25 cellular contexts compared by ENCODE assay signal in genomic region chr7:500521-501420, GRCh38. TPM values are rescaled to one million over a fixed set of nuclear protein-coding genes. Genes with fewer than 3 reads are reported as not detected.
DNase-seq lines count a peak whose midpoint lies in the region; ATAC-seq, FAIRE-seq and TF ChIP-seq lines count a peak whose summit lies in the region.
"Had no signal": no experiment of that assay in that cellular context is flagged by ENCODE, and none has a peak within 500 bp of the region (broad histone marks: within the 10 kb centered on the region; RNA-seq: fewer than 3 reads in every experiment).

No MANE protein-coding gene starts in this region.

- no peak for TF ChIP-seq EP300 in HepG2 (IDR thresholded peaks at IDR 0.05; ENCODE audit: low read depth in 2 of 2, low read length in 2 of 2)
- no peak for TF ChIP-seq EP300 in HepG2 (CRISPR knock-in tag; IDR thresholded peaks at IDR 0.05; ENCODE audit: borderline replicate concordance)

- WGBS in HepG2 (ENCODE audit: low lambda C conversion rate), result 87% methylated on average over 29 of the region's 35 CpGs
- 92 to 95% (median 94%) methylated on average over 35 of the region's 35 CpGs for WGBS in psoas muscle, 3 donors

- in situ Hi-C loops in HepG2 (cut with HindIII; ENCODE audit: extremely low pct_ligation_motif_present, low pct_unique_long_range_greater_than_20kb), result no loop called here

- no peaks in the 10 kb centered on the region for H3F3A ChIP-seq in PC-3 (ENCODE audit: low read length, unreplicated experiment)

- DNase-seq in RWPE2 (ENCODE audit: low spot score) (peak; percentile 59), coronary artery (ENCODE audit: low spot score) (peak; percentile 71), HepG2 (ENCODE audit: low spot score) (no peak), psoas muscle (peak; percentile 10 to 33), PC-3 (no peak), NCI-H1105 treated with DMSO at 0.1 percent for 48 hours (lab: John Stamatoyannopoulos, UW) (no peak), GM19238 (ENCODE audit: insufficient read length, low spot score) (no peak)
- DNase-seq in activated CD8-positive, alpha-beta memory T cell treated with anti-CD3 and anti-CD28 coated beads for 24 hours, result no peak
- DNase-seq: activated CD4-positive, alpha-beta T cell treated with anti-CD3 and anti-CD28 coated beads for 36 hours; activated CD8-positive, alpha-beta T cell treated with anti-CD3 and anti-CD28 coated beads, Interleukin-2, amount 10 ng/mL, durations not matched to agents 7 days and 5 days; activated gamma-delta T cell; activated naive CD8-positive, alpha-beta T cell treated with anti-CD3 and anti-CD28 coated beads, Interleukin-2, amount 50 U/mL, for 24 hours; activated T-cell treated with anti-CD3 and anti-CD28 coated beads for 4 hours; C1 segment of cervical spinal cord; mesenchymal stem cell; NCI-H146; NCI-H2107; NCI-H446; NCI-H82; occipital lobe; stimulated activated CD4-positive, alpha-beta T cell treated with anti-CD3 and anti-CD28 coated beads, Interleukin-2, amount 100 ng/mL, for 48 hours had no signal

- TF ChIP-seq POLR2A in HepG2 (IDR thresholded peaks at IDR 0.05; ENCODE audit: insufficient read depth in 1 of 2, low read depth in 2 of 2, low read length in 2 of 2), result no peak

- H3K9ac ChIP-seq in HepG2 (ENCODE audit: insufficient read depth, low read depth, low read length) (no peak overlapping the region), PC-3 (ENCODE audit: low read length) (no peak overlapping the region)

- POLR2A ChIA-PET in HepG2 (lab: Yijun Ruan, JAX) (no interaction called here), PC-3 (lab: Charles Lee; ENCODE audit: unreplicated experiment) (no interaction called here)

- no peak for TF ChIP-seq CTCF in RWPE2 (IDR thresholded peaks at IDR 0.05; ENCODE audit: poor library complexity, severe bottlenecking)
- TF ChIP-seq CTCF in coronary artery (IDR thresholded peaks at IDR 0.05), result no peak
- TF ChIP-seq CTCF in HepG2 (CRISPR knock-in tag; IDR thresholded peaks at IDR 0.05), result no peak
- no peak for TF ChIP-seq CTCF in psoas muscle (IDR thresholded peaks at IDR 0.05)
- TF ChIP-seq CTCF in PC-3 (conservative IDR thresholded peaks at IDR 0.05; ENCODE audit: low read depth, low read length), result no peak

- no peak for FAIRE-seq in HepG2 (lab: Jason Lieb, UNC)
- FAIRE-seq: endothelial cell of umbilical vein, GM18507, keratinocyte had no signal

- H3K9me2 ChIP-seq in PC-3 (replicated peaks; ENCODE audit: low read length), result no peaks in the 10 kb centered on the region

- H4K20me1 ChIP-seq in HepG2 (ENCODE audit: insufficient read depth, low read length) (peaks cover 5% of the 10 kb centered on the region; the same call in 1 of the 2 replicates), PC-3 (ENCODE audit: low read length) (no peaks in the 10 kb centered on the region)

- intact Hi-C loops in HepG2 (cut with micrococcal nuclease; ENCODE audit: unreplicated experiment), result loop anchor here (5.0 kb wide), 1 partner anchor 63 kb away; no protein-coding TSS in a partner anchor
- intact Hi-C loops in psoas muscle (cut with DNase I), result no loop called here
- intact Hi-C loops in PC-3 (cut with micrococcal nuclease), result no loop called here

- H3K27ac ChIP-seq in RWPE2 (ENCODE audit: poor library complexity, severe bottlenecking), result no peak overlapping the region
- peak overlapping the region in 1 of 2 donors; percentile 84 for H3K27ac ChIP-seq in coronary artery
- H3K27ac ChIP-seq in HepG2 (ENCODE audit: extremely low read length, insufficient read depth, low read length), result no peak overlapping the region
- H3K27ac ChIP-seq in psoas muscle, result no peak overlapping the region
- H3K27ac ChIP-seq in PC-3 (ENCODE audit: low read length), result no peak overlapping the region

- H3K36me3 ChIP-seq in RWPE2 (ENCODE audit: low read depth), result peaks cover 80% of the 10 kb centered on the region
- H3K36me3 ChIP-seq in HepG2 (replicated peaks in 1 of 2; ENCODE audit: control insufficient read depth in 1 of 2, insufficient read depth in 2 of 2, low read length in 2 of 2), result no peaks in the 10 kb centered on the region
- peaks cover 4 to 77% of the 10 kb centered on the region in 2 donors for H3K36me3 ChIP-seq in psoas muscle (ENCODE audit: insufficient read depth in 1 of 2, low read depth in 1 of 2)
- H3K36me3 ChIP-seq in PC-3 (ENCODE audit: low read depth, low read length), result no peaks in the 10 kb centered on the region; the same call in 1 of the 2 replicates

- no peaks in the 10 kb centered on the region for H3K79me2 ChIP-seq in HepG2 (ENCODE audit: insufficient read depth, low read length)
- H3K79me2 ChIP-seq in PC-3 (ENCODE audit: low read length), result no peaks in the 10 kb centered on the region

- H3K9me3 ChIP-seq in RWPE2 (ENCODE audit: severe bottlenecking) (no peaks in the 10 kb centered on the region), HepG2 (ENCODE audit: low read length) (no peaks in the 10 kb centered on the region), psoas muscle (no peaks in the 10 kb centered on the region), PC-3 (ENCODE audit: low read length) (no peaks in the 10 kb centered on the region)

- no TSS peak for BruUV-seq in HepG2 (replicated peaks; lab: Mats Ljungman, UMichigan)
- no TSS peak for BruUV-seq in PC-3 (replicated peaks; lab: Mats Ljungman, UMichigan)

- no peak for TF ChIP-seq RAD21 in HepG2 (CRISPR knock-in tag; IDR thresholded peaks at IDR 0.05)

- CTCF ChIA-PET in HepG2 (lab: Yijun Ruan, JAX; ENCODE audit: low intra/inter-chr PET ratio, low total read pairs) (no interaction called here), PC-3 (lab: Charles Lee) (no interaction called here)

- no peaks in the 10 kb centered on the region for H3K27me3 ChIP-seq in RWPE2 (ENCODE audit: insufficient read depth, poor library complexity, severe bottlenecking)
- no peaks in the 10 kb centered on the region for H3K27me3 ChIP-seq in HepG2 (ENCODE audit: control insufficient read depth in 1 of 2, insufficient read depth in 2 of 2, low read length in 2 of 2)
- no peaks in the 10 kb centered on the region for H3K27me3 ChIP-seq in psoas muscle (ENCODE audit: insufficient read depth in 3 of 3, low read length in 2 of 3)
- no peaks in the 10 kb centered on the region for H3K27me3 ChIP-seq in PC-3 (ENCODE audit: low read length)

- H2AFZ ChIP-seq in HepG2 (ENCODE audit: low read length), result no peak overlapping the region
- no peak overlapping the region for H2AFZ ChIP-seq in PC-3 (ENCODE audit: low read length)

- H3K4me3 ChIP-seq in RWPE2 (ENCODE audit: severe bottlenecking), result no peak overlapping the region
- no peak overlapping the region for H3K4me3 ChIP-seq in coronary artery
- H3K4me3 ChIP-seq in HepG2 (replicated peaks in 1 of 3; ENCODE audit: insufficient read depth in 1 of 3, low read depth in 2 of 3, low read length in 3 of 3), result no peak overlapping the region
- H3K4me3 ChIP-seq in psoas muscle, result no peak overlapping the region
- no peak overlapping the region for H3K4me3 ChIP-seq in PC-3 (ENCODE audit: low read length)

- H3K4me2 ChIP-seq in HepG2 (ENCODE audit: low read depth, low read length), result no peak overlapping the region
- H3K4me2 ChIP-seq in PC-3 (ENCODE audit: low read length), result no peak overlapping the region

- ATAC-seq in RWPE2 (ENCODE audit: low read depth), result no peak
- ATAC-seq in HepG2, result no peak
- ATAC-seq in psoas muscle, result no peak
- ATAC-seq in PC-3, result no peak
- ATAC-seq: activated CD4-positive, alpha-beta T cell treated with anti-CD3 and anti-CD28 coated beads for 36 hours; activated CD8-positive, alpha-beta T cell treated with anti-CD3 and anti-CD28 coated beads, Interleukin-2, amount 10 ng/mL, durations not matched to agents 7 days and 5 days; activated naive CD8-positive, alpha-beta T cell treated with anti-CD3 and anti-CD28 coated beads, Interleukin-2, amount 50 U/mL, for 24 hours had no signal

- H3K4me1 ChIP-seq in RWPE2 (ENCODE audit: insufficient read depth, poor library complexity, severe bottlenecking), result peaks cover 7% of the 10 kb centered on the region
- peaks cover 38% of the 10 kb centered on the region for H3K4me1 ChIP-seq in HepG2 (ENCODE audit: insufficient read depth, low read length)
- H3K4me1 ChIP-seq in psoas muscle, result peaks cover 14% of the 10 kb centered on the region
- no peaks in the 10 kb centered on the region for H3K4me1 ChIP-seq in PC-3 (ENCODE audit: insufficient read depth, low read length)

RNA-seq across cellular contexts. Expression of gene PDGFA, which starts 18.9 kb away (rescaled TPM):
- total RNA-seq in HepG2 (2016; rRNA removed; fragmentation: Illumina TruSeq; extraction: Trizol), result 0.80 and 1.5 TPM in 2 replicates
- 1.1 and 1.6 TPM in 2 replicates for total RNA-seq in HepG2 (2016; cell fraction: cytosol; rRNA removed; fragmentation: Illumina TruSeq; extraction: Trizol; ENCODE audit: low read depth)
- total RNA-seq in HepG2 (2016; cell fraction: insoluble cytoplasmic fraction; rRNA removed; fragmentation: Illumina TruSeq; extraction: Trizol), result 1.0 and 1.8 TPM in 2 replicates
- 2.6 and 3.0 TPM in 2 replicates for total RNA-seq in HepG2 (2016; cell fraction: membrane; rRNA removed; fragmentation: Illumina TruSeq; extraction: Trizol)
- 1.3 and 1.4 TPM in 2 replicates for total RNA-seq in HepG2 (2016; cell fraction: nucleus; rRNA removed; fragmentation: Illumina TruSeq; extraction: Trizol)
- polyA plus RNA-seq in HepG2 (2011; rRNA removed), result 2.4 and 3.4 TPM in 2 replicates
- polyA plus RNA-seq in HepG2 (2011; cell fraction: cytosol; rRNA removed), result 1.2 and 2.1 TPM in 2 replicates
- 2.9 and 5.0 TPM in 2 replicates for polyA plus RNA-seq in HepG2 (2011; cell fraction: nucleus; rRNA removed)
- 1.2 and 1.3 TPM in 2 replicates for polyA plus RNA-seq in HepG2 (2012)
- polyA plus RNA-seq in HepG2 (2016; cell fraction: cytosol; fragmentation: Illumina TruSeq; extraction: Trizol; ENCODE audit: low read depth), result 0.57 and 0.60 TPM in 2 replicates
- polyA plus RNA-seq in HepG2 (2016; cell fraction: insoluble cytoplasmic fraction; fragmentation: Illumina TruSeq; extraction: Trizol; ENCODE audit: low read depth), result 0.93 and 1.1 TPM in 2 replicates
- 1.1 TPM in 2 replicates for polyA plus RNA-seq in HepG2 (2016; cell fraction: membrane; fragmentation: Illumina TruSeq; extraction: Trizol; ENCODE audit: low read depth)
- polyA plus RNA-seq in HepG2 (2016; cell fraction: nucleus; fragmentation: Illumina TruSeq; extraction: Trizol; ENCODE audit: insufficient read depth, low read depth), result 1.9 TPM in 2 replicates
- 14.6 and 20.5 TPM in 2 replicates for polyA minus RNA-seq in HepG2 (2011; rRNA and poly(A)+ RNA removed; ENCODE audit: low replicate concordance)
- polyA minus RNA-seq in HepG2 (2011; cell fraction: cytosol; rRNA and poly(A)+ RNA removed), result 4.8 and 15.5 TPM in 2 replicates
- 2.3 and 2.4 TPM in 2 replicates for polyA minus RNA-seq in HepG2 (2011; cell fraction: nucleus; rRNA and poly(A)+ RNA removed)
- total RNA-seq in psoas muscle, result 10 to 100 TPM; 13.9 to 30.4 (median 19.2) TPM
- polyA plus RNA-seq in psoas muscle, result 10 to 100 TPM in 2 of 3 donors, 1 to 10 TPM in 1; 9.1 to 24.4 (median 15.3) TPM
- 16.1 and 18.4 TPM in 2 replicates for total RNA-seq in PC-3 (2014; rRNA removed)
- total RNA-seq: OCI-LY7 had no signal

Comparison
In these comparisons a context has a peak if more than half of its experiments do, and no peak if none do; other contexts are left out.
1. DNase-seq: peak in RWPE2 (single experiment), coronary artery (single experiment) and psoas muscle (2 of 2); none in HepG2 (single experiment), activated CD8-positive, alpha-beta memory T cell treated with anti-CD3 and anti-CD28 coated beads for 24 hours (single experiment), PC-3 (single experiment), NCI-H1105 treated with DMSO at 0.1 percent for 48 hours (single experiment) and GM19238 (single experiment).